9 cellular contexts compared by ENCODE assay signal in the genomic region with DNA sequence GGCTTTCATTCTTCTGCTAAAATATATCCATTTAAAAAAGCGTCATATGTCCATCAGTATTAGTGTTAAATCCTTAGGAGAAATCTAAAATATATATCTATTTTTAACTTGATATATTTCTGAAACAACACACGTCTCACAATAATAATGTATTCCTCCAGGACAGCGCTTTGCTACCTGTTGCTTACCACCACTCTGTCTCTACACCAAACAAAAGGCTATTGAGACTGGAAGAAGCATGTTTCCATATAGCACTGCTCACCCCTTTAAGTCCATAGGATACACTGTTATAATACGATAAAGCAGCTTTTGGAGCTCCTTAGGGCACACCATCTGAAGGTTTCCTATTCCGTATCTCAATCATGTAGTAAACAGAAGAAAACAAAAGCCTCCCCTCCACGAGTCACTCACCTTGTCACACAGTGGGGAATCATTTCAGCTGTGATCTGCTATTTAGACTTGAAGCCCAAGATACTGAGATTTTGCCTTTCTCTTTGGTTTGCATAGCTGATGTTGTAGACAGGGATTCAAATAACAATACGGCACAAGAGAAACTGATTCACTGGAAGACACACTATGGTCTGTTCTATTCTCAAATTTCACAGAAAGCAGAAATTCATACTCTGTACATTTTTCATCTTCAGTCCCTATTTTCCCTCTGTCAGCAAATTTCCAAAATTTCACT.
DNase-seq lines count a peak whose midpoint lies in the region; ATAC-seq and TF ChIP-seq lines count a peak whose summit lies in the region.
"Had no signal": no experiment of that assay in that cellular context is flagged by ENCODE, and none has a peak within 500 bp of the region (broad histone marks: within the 10 kb centered on the region; RNA-seq: fewer than 3 reads in every experiment).

No MANE protein-coding gene starts in this region.

- peak overlapping the region; percentile 63 for H3K4me3 Mint-ChIP-seq in mesothelial cell of epicardium
- H3K4me3 Mint-ChIP-seq in activated T-helper 17 cell treated with anti-CD3 and anti-CD28 coated beads, Interleukin-2, amount 50 U/mL, for 72 hours, result no peak overlapping the region

- no peak for DNase-seq in MG63
- no peak for DNase-seq in coronary artery (ENCODE audit: low spot score)
- DNase-seq in mesothelial cell of epicardium (ENCODE audit: low spot score in 2 of 2, unreplicated experiment in 2 of 2), result no peak
- DNase-seq in testis, result no peak
- DNase-seq in NCI-H510A (lab: John Stamatoyannopoulos, UW), result no peak
- no peak for DNase-seq in AML-193 (lab: John Stamatoyannopoulos, UW)
- no peak for DNase-seq in NCI-H146 treated with DMSO at 0.1 percent for 48 hours (lab: John Stamatoyannopoulos, UW; ENCODE audit: unreplicated experiment)
- DNase-seq: NCI-H1694 had no signal

- TF ChIP-seq CTCF in coronary artery (IDR thresholded peaks at IDR 0.05) (no peak), mesothelial cell of epicardium (IDR thresholded peaks at IDR 0.05; ENCODE audit: unreplicated experiment) (no peak), testis (IDR thresholded peaks at IDR 0.05) (no peak)

- H3K4me1 ChIP-seq in testis, result peaks cover 48% of the 10 kb centered on the region

- H3K27ac ChIP-seq in coronary artery, result peak overlapping the region; percentile 72 to 83
- H3K27ac ChIP-seq in testis, result peak overlapping the region; percentile 48 to 68

- 54 to 56% methylated on average over 7 of the region's 7 CpGs for WGBS in testis, 2 donors

- H3K4me3 ChIP-seq in MG63 (peak overlapping the region; percentile 1), coronary artery (peak overlapping the region; percentile 62), testis (no peak overlapping the region)

- ATAC-seq in activated T-helper 17 cell treated with anti-CD3 and anti-CD28 coated beads, Interleukin-2, amount 50 U/mL, for 72 hours (replicated peaks), result no peak

- peak overlapping the region; percentile 98 for H3K27ac Mint-ChIP-seq in mesothelial cell of epicardium
- H3K27ac Mint-ChIP-seq in activated T-helper 17 cell treated with anti-CD3 and anti-CD28 coated beads, Interleukin-2, amount 50 U/mL, for 72 hours, result no peak overlapping the region

- H3K27me3 ChIP-seq in MG63, result no peaks in the 10 kb centered on the region
- H3K27me3 ChIP-seq in testis, result no peaks in the 10 kb centered on the region

- no peaks in the 10 kb centered on the region for H3K9me3 Mint-ChIP-seq in mesothelial cell of epicardium
- H3K9me3 Mint-ChIP-seq in activated T-helper 17 cell treated with anti-CD3 and anti-CD28 coated beads, Interleukin-2, amount 50 U/mL, for 72 hours, result no peaks in the 10 kb centered on the region

- H3K36me3 Mint-ChIP-seq in mesothelial cell of epicardium, result no peaks in the 10 kb centered on the region
- H3K36me3 Mint-ChIP-seq in activated T-helper 17 cell treated with anti-CD3 and anti-CD28 coated beads, Interleukin-2, amount 50 U/mL, for 72 hours (ENCODE audit: low read depth), result no peaks in the 10 kb centered on the region

- intact Hi-C loops in testis (cut with DNase I; ENCODE audit: low total_unique reads), result no loop called here

- peaks cover 88% of the 10 kb centered on the region for H3K4me1 Mint-ChIP-seq in mesothelial cell of epicardium
- no peaks in the 10 kb centered on the region for H3K4me1 Mint-ChIP-seq in activated T-helper 17 cell treated with anti-CD3 and anti-CD28 coated beads, Interleukin-2, amount 50 U/mL, for 72 hours

- no peaks in the 10 kb centered on the region for H3K27me3 Mint-ChIP-seq in mesothelial cell of epicardium (ENCODE audit: low read depth)
- H3K27me3 Mint-ChIP-seq in activated T-helper 17 cell treated with anti-CD3 and anti-CD28 coated beads, Interleukin-2, amount 50 U/mL, for 72 hours, result peaks cover 3% of the 10 kb centered on the region

- H3K9me3 ChIP-seq in MG63 (no peaks in the 10 kb centered on the region), testis (no peaks in the 10 kb centered on the region)

- TF ChIP-seq POLR2A in testis (IDR thresholded peaks at IDR 0.05), result no peak

- H3K36me3 ChIP-seq in MG63 (no peaks in the 10 kb centered on the region), testis (ENCODE audit: low read depth, missing control alignments) (no peaks in the 10 kb centered on the region)

Comparison
In these comparisons a context has a peak if more than half of its experiments do, and no peak if none do; other contexts are left out.
1. H3K4me3 ChIP-seq: peak in MG63 (single experiment) and coronary artery (single experiment); none in testis (0 of 2).